8 cellular contexts compared by ENCODE assay signal in genomic region chr2:73175663-73176204, GRCh38. TPM values are rescaled to one million over a fixed set of nuclear protein-coding genes. Genes with fewer than 3 reads are reported as not detected.
DNase-seq lines count a peak whose midpoint lies in the region; ATAC-seq and TF ChIP-seq lines count a peak whose summit lies in the region.

No MANE protein-coding gene starts in this region.

- TF ChIP-seq CTCF in Calu3 (IDR thresholded peaks at IDR 0.05; ENCODE audit: unreplicated experiment) (no peak), HL-60 (IDR thresholded peaks at IDR 0.05; ENCODE audit: insufficient read depth, low read length) (no peak)

- H3K27ac ChIP-seq in HL-60 (replicated peaks) = no peak overlapping the region

- H3K4me3 ChIP-seq in HL-60 (replicated peaks; ENCODE audit: insufficient read depth, low read length) = peak overlapping the region; percentile 19

- no peaks in the 10 kb centered on the region for H3K9me3 Mint-ChIP-seq in Calu3 (ENCODE audit: low read depth, unreplicated experiment)

- CTCF ChIA-PET in Calu3 (lab: Charles Lee) = interaction anchor here (0.9 to 2.3 kb wide), 4 partner anchors 37 to 202 kb away, joined by 3 to 38 read pairs (median 8); partner anchors contain the start of gene SMYD5

- intact Hi-C loops in Calu3 (cut with micrococcal nuclease; ENCODE audit: unreplicated experiment) = loop anchor here (2.0 to 5.0 kb wide), 3 partner anchors 37 to 283 kb away; partner anchors contain the start of gene SMYD5
- intact Hi-C loops in sciatic nerve (cut with DNase I) = loop anchor here (5.0 kb wide), 2 partner anchors 183 to 283 kb away; no protein-coding TSS in a partner anchor

- H3K36me3 Mint-ChIP-seq in Calu3 (ENCODE audit: insufficient read depth, unreplicated experiment) = peaks cover 16% of the 10 kb centered on the region

- DNase-seq in Calu3 = peak; percentile 73
- peak; percentile 28 to 60 for DNase-seq in HL-60 (ENCODE audit: low read depth in 1 of 2, low spot score in 1 of 2)
- peak; percentile 68 for DNase-seq in UCSD-AML1 (lab: John Stamatoyannopoulos, UW; ENCODE audit: unreplicated experiment)
- peak; percentile 81 for DNase-seq in astrocyte of the hippocampus (ENCODE audit: low read depth, low spot score)
- peak in 35 of 51 donors; percentile 5 to 72 (median 31) for DNase-seq in hypothalamus (lab: John Stamatoyannopoulos, UW)
- DNase-seq in sciatic nerve (ENCODE audit: low spot score) = peak; percentile 88
- no peak for DNase-seq in SKM-1 (lab: John Stamatoyannopoulos, UW; ENCODE audit: unreplicated experiment)

- no TSS peak for BruUV-seq in Calu3 (replicated peaks; lab: Mats Ljungman, UMichigan)

- ATAC-seq in sciatic nerve (no peak), GM18519 (IDR thresholded peaks at IDR 0.05; ENCODE audit: low FRiP score, unreplicated experiment) (no peak)

- peak overlapping the region; percentile 86 for H3K4me3 Mint-ChIP-seq in Calu3 (ENCODE audit: low read depth, unreplicated experiment)

- peaks cover 37% of the 10 kb centered on the region for H3K27me3 ChIP-seq in HL-60 (ENCODE audit: insufficient read depth, poor library complexity, severe bottlenecking)

- H3K4me1 Mint-ChIP-seq in Calu3 (ENCODE audit: low read depth, unreplicated experiment) = peaks cover 9% of the 10 kb centered on the region

- no peak overlapping the region for H3K27ac Mint-ChIP-seq in Calu3 (ENCODE audit: unreplicated experiment)

- peaks cover 85% of the 10 kb centered on the region for H3K27me3 Mint-ChIP-seq in Calu3 (ENCODE audit: unreplicated experiment)

RNA-seq across cellular contexts. Expression of gene NOTO, which starts 26.6 kb away (rescaled TPM):
- total RNA-seq in Calu3 (2022) = not detected in 2 replicates
- total RNA-seq in sciatic nerve = not detected

RNA-seq across cellular contexts. Expression of gene SMYD5, which starts 38.3 kb away (rescaled TPM):
- total RNA-seq in Calu3 (2022) = 32.1 and 36.0 TPM in 2 replicates
- total RNA-seq in sciatic nerve = 22.7 TPM

RNA-seq across cellular contexts. Expression of gene PRADC1, which starts 57.3 kb away (rescaled TPM):
- total RNA-seq in Calu3 (2022) (13.2 and 13.8 TPM in 2 replicates), sciatic nerve (15.2 TPM)

RNA-seq across cellular contexts. Expression of gene CCT7, which starts 58.4 kb away (rescaled TPM):
- total RNA-seq in Calu3 (2022) (394 and 403 TPM in 2 replicates), sciatic nerve (194 TPM)
